13 cellular contexts compared by ENCODE assay signal in the genomic region with DNA sequence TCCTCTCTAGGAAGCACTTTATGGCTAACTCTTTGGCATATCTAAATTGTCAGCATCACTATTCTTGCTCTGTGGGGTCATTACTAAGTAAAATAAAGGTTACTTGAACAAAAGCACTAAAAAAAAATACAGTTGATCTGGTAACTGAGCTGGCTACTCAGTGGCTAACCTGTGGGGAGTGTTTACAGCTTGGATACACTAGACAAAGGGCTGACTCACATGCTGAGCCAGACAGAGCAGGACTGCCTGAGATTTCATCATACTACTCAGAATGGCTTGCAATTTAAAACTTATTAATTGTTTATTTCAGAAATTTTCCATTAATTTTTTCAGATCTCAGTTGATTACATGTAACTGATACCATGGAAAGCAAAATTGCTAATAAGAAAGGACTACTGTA.
DNase-seq lines count a peak whose midpoint lies in the region; ATAC-seq and TF ChIP-seq lines count a peak whose summit lies in the region.
"Had no signal": no experiment of that assay in that cellular context is flagged by ENCODE, and none has a peak within 500 bp of the region (broad histone marks: within the 10 kb centered on the region; RNA-seq: fewer than 3 reads in every experiment).

No MANE protein-coding gene starts in this region.

- DNase-seq in Calu3 (peak; percentile 40), astrocyte of the hippocampus (ENCODE audit: low read depth, low spot score) (peak; percentile 83), kidney glomerular epithelial cell (lab: John Stamatoyannopoulos, UW) (peak; percentile 74), NCI-H1436 (lab: John Stamatoyannopoulos, UW) (no peak), aorta (no peak), DMS 273 treated with DMSO at 0.1 percent for 48 hours (lab: John Stamatoyannopoulos, UW) (no peak), mesenteric fat pad (ENCODE audit: low spot score) (no peak)
- DNase-seq: activated T-cell treated with anti-CD3 and anti-CD28 coated beads, Interleukin-2, amount 50 U/mL, for 72 hours; DMS79 treated with DMSO at 0.1 percent for 48 hours; midbrain; NCI-H1105 had no signal

- peaks cover 1% of the 10 kb centered on the region for H3K9me3 ChIP-seq in aorta (ENCODE audit: control insufficient read depth, low read length)

- ATAC-seq in aorta (ENCODE audit: low FRiP score), result no peak
- ATAC-seq: activated T-cell treated with anti-CD3 and anti-CD28 coated beads, Interleukin-2, amount 50 U/mL, for 72 hours had no signal

- H3K27me3 Mint-ChIP-seq in Calu3 (ENCODE audit: unreplicated experiment), result no peaks in the 10 kb centered on the region

- no TSS peak for BruUV-seq in Calu3 (replicated peaks; lab: Mats Ljungman, UMichigan)

- no peak overlapping the region for H3K4me3 ChIP-seq in aorta (ENCODE audit: low read length in 2 of 2)

- TF ChIP-seq CTCF in Calu3 (IDR thresholded peaks at IDR 0.05; ENCODE audit: unreplicated experiment), result no peak

- H3K27ac Mint-ChIP-seq in Calu3 (ENCODE audit: unreplicated experiment), result peak overlapping the region; percentile 93
- H3K27ac Mint-ChIP-seq: activated T-cell treated with anti-CD3 and anti-CD28 coated beads, Interleukin-2, amount 50 U/mL, for 72 hours; T-helper 1 cell treated with Interleukin-12 subunit alpha and Interleukin-12 subunit beta and Interleukin-4 antibody, amounts not matched to agents 30 μg/mL and 1 μg/mL, for 36 hours had no signal

- H3K4me3 Mint-ChIP-seq in Calu3 (ENCODE audit: low read depth, unreplicated experiment), result no peak overlapping the region
- H3K4me3 Mint-ChIP-seq: activated T-cell treated with anti-CD3 and anti-CD28 coated beads, Interleukin-2, amount 50 U/mL, for 72 hours; T-helper 1 cell treated with Interleukin-12 subunit alpha and Interleukin-12 subunit beta and Interleukin-4 antibody, amounts not matched to agents 30 μg/mL and 1 μg/mL, for 36 hours had no signal

- H3K4me1 Mint-ChIP-seq in Calu3 (ENCODE audit: low read depth, unreplicated experiment), result peaks cover 22% of the 10 kb centered on the region

- no peak for TF ChIP-seq EP300 in Ishikawa (IDR thresholded peaks at IDR 0.05; ENCODE audit: borderline replicate concordance)

- intact Hi-C loops in Calu3 (cut with micrococcal nuclease; ENCODE audit: unreplicated experiment) (no loop called here), aorta (cut with DNase I) (no loop called here)

- H3K36me3 ChIP-seq in aorta (ENCODE audit: control insufficient read depth in 1 of 2, insufficient read depth in 2 of 2, low read length in 1 of 2), result no peaks in the 10 kb centered on the region

- no peaks in the 10 kb centered on the region for H3K9me3 Mint-ChIP-seq in Calu3 (ENCODE audit: low read depth, unreplicated experiment)
- H3K9me3 Mint-ChIP-seq: T-helper 1 cell treated with Interleukin-12 subunit alpha and Interleukin-12 subunit beta and Interleukin-4 antibody, amounts not matched to agents 30 μg/mL and 1 μg/mL, for 36 hours had no signal

- CTCF ChIA-PET in Calu3 (lab: Charles Lee), result interaction anchor here (0.6 to 1.4 kb wide), 4 partner anchors 17 to 1390 kb away, joined by 3 to 4 read pairs (median 3); no protein-coding TSS in a partner anchor

- no peak for TF ChIP-seq RAD21 in Ishikawa (IDR thresholded peaks at IDR 0.05; ENCODE audit: low read depth)

- no peaks in the 10 kb centered on the region for H3K4me1 ChIP-seq in aorta (ENCODE audit: control insufficient read depth in 1 of 2, insufficient read depth in 2 of 2, low read length in 2 of 2)

- H3K36me3 Mint-ChIP-seq in Calu3 (ENCODE audit: insufficient read depth, unreplicated experiment), result no peaks in the 10 kb centered on the region

- no peak overlapping the region for H3K27ac ChIP-seq in aorta (ENCODE audit: low read depth in 1 of 2, low read length in 2 of 2)

- H3K27me3 ChIP-seq in aorta (ENCODE audit: control insufficient read depth in 1 of 2, insufficient read depth in 2 of 2, low read length in 1 of 2), result no peaks in the 10 kb centered on the region

TF ChIP-seq in Ishikawa, 13 proteins besides CTCF, POLR2A, EP300 and RAD21:
- TF ChIP-seq CEBPB (IDR thresholded peaks at IDR 0.05) (peak; percentile 70), FOXM1 (IDR thresholded peaks at IDR 0.05; ENCODE audit: borderline replicate concordance, low read depth) (no peak), ZBTB7A (IDR thresholded peaks at IDR 0.05; ENCODE audit: low read depth) (no peak), TEAD4 (IDR thresholded peaks at IDR 0.05) (no peak), REST (IDR thresholded peaks at IDR 0.05; ENCODE audit: low read depth) (no peak), TAF1 (IDR thresholded peaks at IDR 0.05; ENCODE audit: low read depth) (no peak)

Comparison
In these comparisons a context has a peak if more than half of its experiments do, and no peak if none do; other contexts are left out.
1. DNase-seq: peak in Calu3 (single experiment), astrocyte of the hippocampus (single experiment) and kidney glomerular epithelial cell (single experiment); none in NCI-H1436 (single experiment), aorta (0 of 2), DMS 273 treated with DMSO at 0.1 percent for 48 hours (single experiment) and mesenteric fat pad (single experiment).